Comparison of ENCODE assay signal across 26 cellular contexts in the genomic region with DNA sequence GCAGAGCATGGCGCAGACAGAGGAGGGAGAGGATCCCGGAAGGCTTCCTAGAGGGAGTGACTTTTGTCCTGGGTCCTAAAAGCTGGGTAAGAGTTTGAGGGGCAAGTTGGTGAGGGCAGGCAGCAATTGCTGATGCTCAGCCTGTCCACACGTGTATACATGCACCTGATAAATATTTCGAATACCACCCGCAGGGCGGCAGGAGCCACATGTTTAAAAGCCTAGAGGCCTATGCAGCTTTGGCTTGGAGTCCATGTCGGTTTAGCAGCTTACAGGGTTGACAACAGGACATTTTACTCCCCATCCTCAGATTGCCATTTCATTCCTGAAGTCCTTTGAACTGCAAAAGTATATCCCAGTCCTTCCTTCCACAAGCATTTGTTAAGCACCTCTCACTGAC.
"Had no signal": no experiment of that assay in that cellular context is flagged by ENCODE, and none has a peak within 500 bp of the region (broad histone marks: within the 10 kb centered on the region; RNA-seq: fewer than 3 reads in every experiment).

No MANE protein-coding gene starts in this region.

- H3K4me1 Mint-ChIP-seq: stimulated activated naive B cell treated with anti-CD40 and anti-IgM and Interleukin-4, amounts not matched to agents 10 μg/mL and 1 μg/mL and 100 μg/mL, for 72 hours had no signal

- H3K27me3 Mint-ChIP-seq: naive thymus-derived CD4-positive, alpha-beta T cell; natural killer cell treated with Interleukin-12 subunit alpha and Interleukin-12 subunit beta and Interleukin-15 and Interleukin-18, amount 100 ng/mL, for 72 hours; stimulated activated naive B cell treated with anti-CD40 and anti-IgM and Interleukin-4, amounts not matched to agents 10 μg/mL and 1 μg/mL and 100 μg/mL, for 72 hours; stimulated activated naive CD8-positive, alpha-beta T cell treated with anti-CD3 and anti-CD28 coated beads, Interleukin-15, Interleukin-2, amounts not matched to agents 100 ng/mL and 50 ng/mL, for 24 hours had no signal

- DNase-seq: islet precursor cell; left ventricle myocardium inferior; mesendoderm; midbrain; mucosa of descending colon; naive thymus-derived CD4-positive, alpha-beta T cell; nucleus accumbens; pancreas; posterior cingulate gyrus; retina; right cardiac atrium; stimulated activated CD4-positive, alpha-beta T cell treated with anti-CD3 and anti-CD28 coated beads, Interleukin-12 subunit alpha, Interleukin-12 subunit beta, amount 100 ng/mL, for 4 hours; stimulated activated CD4-positive, alpha-beta T cell treated with anti-CD3 and anti-CD28 coated beads, Interleukin-15, amount 100 ng/mL, for 24 hours; stimulated activated CD4-positive, alpha-beta T cell treated with anti-CD3 and anti-CD28 coated beads, Interleukin-2, amount 100 ng/mL, for 24 hours; stimulated activated CD4-positive, alpha-beta T cell treated with anti-CD3 and anti-CD28 coated beads, Interleukin-4, amount 100 ng/mL, for 1 hour; stimulated activated naive B cell treated with anti-CD40 and anti-IgM and Interleukin-4, amounts not matched to agents 10 μg/mL and 1 μg/mL and 100 μg/mL, for 72 hours; tibial artery; upper lobe of left lung had no signal

- H3K36me3 Mint-ChIP-seq: natural killer cell treated with Interleukin-12 subunit alpha and Interleukin-12 subunit beta and Interleukin-15 and Interleukin-18, amount 100 ng/mL, for 72 hours had no signal

- H3K9me3 Mint-ChIP-seq: naive thymus-derived CD4-positive, alpha-beta T cell; natural killer cell treated with Interleukin-12 subunit alpha and Interleukin-12 subunit beta and Interleukin-15 and Interleukin-18, amount 100 ng/mL, for 72 hours; stimulated activated naive B cell treated with anti-CD40 and anti-IgM and Interleukin-4, amounts not matched to agents 10 μg/mL and 1 μg/mL and 100 μg/mL, for 72 hours; stimulated activated naive CD8-positive, alpha-beta T cell treated with anti-CD3 and anti-CD28 coated beads, Interleukin-15, Interleukin-2, amounts not matched to agents 100 ng/mL and 50 ng/mL, for 24 hours had no signal

- H3K27ac ChIP-seq: hepatocyte, left ventricle myocardium inferior, pancreas, skin epidermis, suprapubic skin, thoracic aorta, tibial artery, upper lobe of left lung, vagina had no signal

- H3K27ac Mint-ChIP-seq: naive thymus-derived CD4-positive, alpha-beta T cell; natural killer cell treated with Interleukin-12 subunit alpha and Interleukin-12 subunit beta and Interleukin-15 and Interleukin-18, amount 100 ng/mL, for 72 hours; stimulated activated naive B cell treated with anti-CD40 and anti-IgM and Interleukin-4, amounts not matched to agents 10 μg/mL and 1 μg/mL and 100 μg/mL, for 72 hours; stimulated activated naive CD8-positive, alpha-beta T cell treated with anti-CD3 and anti-CD28 coated beads, Interleukin-15, Interleukin-2, amounts not matched to agents 100 ng/mL and 50 ng/mL, for 24 hours had no signal

- H3K4me3 Mint-ChIP-seq: naive thymus-derived CD4-positive, alpha-beta T cell; natural killer cell treated with Interleukin-12 subunit alpha and Interleukin-12 subunit beta and Interleukin-15 and Interleukin-18, amount 100 ng/mL, for 72 hours; stimulated activated naive B cell treated with anti-CD40 and anti-IgM and Interleukin-4, amounts not matched to agents 10 μg/mL and 1 μg/mL and 100 μg/mL, for 72 hours; stimulated activated naive CD8-positive, alpha-beta T cell treated with anti-CD3 and anti-CD28 coated beads, Interleukin-15, Interleukin-2, amounts not matched to agents 100 ng/mL and 50 ng/mL, for 24 hours had no signal

- ATAC-seq: naive thymus-derived CD4-positive, alpha-beta T cell; natural killer cell treated with Interleukin-12 subunit alpha and Interleukin-12 subunit beta and Interleukin-15 and Interleukin-18, amount 100 ng/mL, for 72 hours; pancreas; right cardiac atrium; sciatic nerve; stimulated activated naive B cell treated with anti-CD40 and anti-IgM and Interleukin-4, amounts not matched to agents 10 μg/mL and 1 μg/mL and 100 μg/mL, for 72 hours had no signal
